Comparison of ENCODE assay signal across 23 cellular contexts in the genomic region with DNA sequence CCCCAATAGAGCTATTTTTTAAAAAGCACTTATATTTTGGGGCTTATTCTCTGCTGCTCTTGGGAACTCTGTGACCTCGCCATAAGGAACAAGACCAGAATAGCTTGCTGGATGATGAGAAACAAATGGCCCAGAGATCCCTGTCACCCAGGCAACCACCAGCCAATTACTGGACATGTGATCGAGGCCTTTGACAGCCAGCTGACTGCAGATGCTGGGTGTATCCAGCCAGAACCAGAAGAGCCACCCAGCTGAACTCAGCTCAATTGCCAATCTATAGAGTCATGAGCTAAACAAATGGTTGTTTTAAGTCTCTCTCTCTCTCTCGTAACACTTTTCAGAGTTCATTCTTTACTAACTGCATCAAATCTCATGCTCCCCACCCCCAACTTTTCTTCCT. TPM values are rescaled to one million over a fixed set of nuclear protein-coding genes. Genes with fewer than 3 reads are reported as not detected.
DNase-seq lines count a peak whose midpoint lies in the region; FAIRE-seq and TF ChIP-seq lines count a peak whose summit lies in the region.
"Had no signal": no experiment of that assay in that cellular context is flagged by ENCODE, and none has a peak within 500 bp of the region (broad histone marks: within the 10 kb centered on the region; RNA-seq: fewer than 3 reads in every experiment).

No MANE protein-coding gene starts in this region.

- CTCF ChIA-PET in HEK293 (lab: Yijun Ruan, JAX), result interaction anchor here (0.6 kb wide), 1 partner anchor 33 kb away, joined by 3 read pairs; no protein-coding TSS in a partner anchor

- FAIRE-seq in bronchial epithelial cell (lab: Jason Lieb, UNC), result peak; percentile 7
- FAIRE-seq: A204.1, GM12891 had no signal

- no peaks in the 10 kb centered on the region for H3K27me3 ChIP-seq in bronchial epithelial cell (ENCODE audit: control insufficient read depth, insufficient read depth, low read length)
- H3K27me3 ChIP-seq: MG63 had no signal

- peak; percentile 1 for DNase-seq in NCI-H2029 (lab: John Stamatoyannopoulos, UW)
- no peak for DNase-seq in NCI-H2029 treated with DMSO at 0.1 percent for 48 hours (lab: John Stamatoyannopoulos, UW)
- peak; percentile 3 for DNase-seq in COLO668 (lab: John Stamatoyannopoulos, UW; ENCODE audit: unreplicated experiment)
- DNase-seq in bronchial epithelial cell (ENCODE audit: low read depth), result no peak
- no peak for DNase-seq in NCI-H146 (lab: John Stamatoyannopoulos, UW)
- DNase-seq in T-helper 2 cell, result no peak
- DNase-seq: CD8-positive, alpha-beta memory T cell; DMS79 treated with DMSO at 0.1 percent for 48 hours; GOT3; MG63; NCI-H1436 treated with DMSO at 0.1 percent for 48 hours; NCI-H226; NCI-H524 treated with DMSO at 0.1 percent for 48 hours; NK-92 treated with Interleukin-12 subunit alpha and Interleukin-12 subunit beta, amount 100 ng/mL, for 24 hours; SHP77 treated with DMSO at 0.1 percent for 48 hours; SW 1271 had no signal

- POLR2A ChIA-PET in HEK293 (lab: Yijun Ruan, JAX), result interaction anchor here (1.0 kb wide), 1 partner anchor 53 kb away, joined by 4 read pairs; the partner anchor contains the start of gene RPS4X

- peaks cover 7% of the 10 kb centered on the region for H3K9me3 ChIP-seq in HEK293 (ENCODE audit: control insufficient read depth, insufficient read depth, low read depth, low read length)
- H3K9me3 ChIP-seq: MG63 had no signal

- no peak overlapping the region for H3K4me3 ChIP-seq in HEK293 (ENCODE audit: low read depth, low read length)
- H3K4me3 ChIP-seq in bronchial epithelial cell (ENCODE audit: low read depth, low read length), result no peak overlapping the region
- H3K4me3 ChIP-seq: MG63, SK-N-MC had no signal

- TF ChIP-seq CTCF in HEK293 (tag by site-specific recombination; IDR thresholded peaks at IDR 0.05), result no peak
- TF ChIP-seq CTCF in bronchial epithelial cell (IDR thresholded peaks at IDR 0.05; ENCODE audit: insufficient read depth, low read length, severe bottlenecking), result no peak

- no peaks in the 10 kb centered on the region for H3K4me1 ChIP-seq in HEK293 (ENCODE audit: control insufficient read depth, insufficient read depth, low read length)

- no peaks in the 10 kb centered on the region; a peak in 1 of 3 replicates for H3K36me3 ChIP-seq in HEK293 (ENCODE audit: control insufficient read depth in 2 of 2, insufficient read depth in 1 of 2, low read length in 2 of 2)
- no peaks in the 10 kb centered on the region for H3K36me3 ChIP-seq in bronchial epithelial cell (ENCODE audit: control insufficient read depth, insufficient read depth, low read length)
- H3K36me3 ChIP-seq: MG63 had no signal

- H3K27ac ChIP-seq in HEK293 (ENCODE audit: extremely low read depth, low read depth, low read length), result no peak overlapping the region
- H3K27ac ChIP-seq: C4-2B, RWPE1, SK-N-MC had no signal

TF ChIP-seq in HEK293, 187 proteins besides CTCF, POLR2A, EP300 and RAD21:
- TF ChIP-seq REST (tag by site-specific recombination; IDR thresholded peaks at IDR 0.05), result no peak
- peak; percentile 79 for TF ChIP-seq TRIM28 (IDR thresholded peaks at IDR 0.05; ENCODE audit: borderline replicate concordance, low read length)
- TF ChIP-seq SETDB1 (IDR thresholded peaks at IDR 0.05; ENCODE audit: insufficient read length, low read length), result peak; percentile 94
- no peak for TF ChIP-seq OSR2 (tag by site-specific recombination; IDR thresholded peaks at IDR 0.05)

RNA-seq across cellular contexts. Expression of gene CITED1, which starts 24.4 kb away (rescaled TPM):
- 0.26 TPM in 1 of 2 replicates, not detected in the other for total RNA-seq in bronchial epithelial cell
- total RNA-seq: CD8-positive, alpha-beta memory T cell; T-helper 2 cell treated with Interferon-gamma antibody and Interleukin-4, amounts not matched to agents 100 ng/mL and 5 ng/mL, for 36 hours had no signal

RNA-seq across cellular contexts. Expression of gene RPS4X, which starts 53.1 kb away (rescaled TPM):
- total RNA-seq in bronchial epithelial cell, result 1,256 and 1,722 TPM in 2 replicates

Comparison
In these comparisons a context has a peak if more than half of its experiments do, and no peak if none do; other contexts are left out.
1. DNase-seq: peak in NCI-H2029 (single experiment) and COLO668 (single experiment); none in NCI-H2029 treated with DMSO at 0.1 percent for 48 hours (single experiment), bronchial epithelial cell (single experiment), NCI-H146 (single experiment) and T-helper 2 cell (0 of 5).